ENCODE assay signal across 1 cellular context in the genomic region with DNA sequence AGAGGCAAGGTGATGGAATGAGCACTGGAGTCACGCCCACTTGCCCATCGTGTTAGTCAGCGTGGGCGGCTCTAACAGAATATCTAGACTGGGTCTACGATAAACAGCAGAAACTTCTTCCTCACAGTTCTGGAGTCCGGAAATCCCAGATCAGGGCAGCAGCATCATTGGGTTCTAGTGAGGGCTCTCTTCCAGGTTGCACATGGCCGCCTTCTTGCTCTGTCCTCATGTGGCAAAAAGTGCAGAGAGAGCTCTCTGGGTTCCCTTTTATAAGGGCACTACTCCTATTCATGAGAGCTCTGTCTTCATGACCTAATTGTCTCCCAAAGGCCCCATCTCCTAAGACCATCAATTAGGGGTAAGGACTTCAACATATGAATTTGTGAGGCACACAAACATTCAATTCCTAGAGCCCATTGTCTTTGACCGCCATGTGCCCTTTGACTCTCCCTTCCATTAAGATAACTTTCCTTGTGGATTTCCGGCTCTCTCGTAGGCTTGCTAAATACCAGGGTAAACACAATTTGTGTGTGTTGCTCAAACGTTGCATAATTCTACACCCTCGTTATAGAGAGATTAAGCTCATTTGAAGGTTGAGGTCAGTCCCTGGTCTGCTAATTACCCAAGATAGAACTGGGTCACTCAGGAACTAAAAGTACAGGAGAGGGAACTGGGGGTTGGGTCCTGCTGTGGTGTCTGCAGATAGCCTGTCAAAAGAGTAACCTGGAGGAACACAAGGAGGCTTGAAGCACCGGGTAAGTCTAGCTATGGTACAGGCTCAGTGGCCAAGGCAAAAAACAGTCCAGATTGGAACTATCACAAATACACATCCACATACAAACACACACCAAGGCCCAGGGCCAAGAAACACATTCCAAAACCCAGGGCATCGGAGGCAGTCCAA.
TF ChIP-seq lines count a peak whose summit lies in the region.

No MANE protein-coding gene starts in this region.

TF ChIP-seq in HepG2, 621 proteins besides CTCF, POLR2A, EP300 and RAD21 (continued from another document and continues in another):
- TF ChIP-seq, protein P1, sequence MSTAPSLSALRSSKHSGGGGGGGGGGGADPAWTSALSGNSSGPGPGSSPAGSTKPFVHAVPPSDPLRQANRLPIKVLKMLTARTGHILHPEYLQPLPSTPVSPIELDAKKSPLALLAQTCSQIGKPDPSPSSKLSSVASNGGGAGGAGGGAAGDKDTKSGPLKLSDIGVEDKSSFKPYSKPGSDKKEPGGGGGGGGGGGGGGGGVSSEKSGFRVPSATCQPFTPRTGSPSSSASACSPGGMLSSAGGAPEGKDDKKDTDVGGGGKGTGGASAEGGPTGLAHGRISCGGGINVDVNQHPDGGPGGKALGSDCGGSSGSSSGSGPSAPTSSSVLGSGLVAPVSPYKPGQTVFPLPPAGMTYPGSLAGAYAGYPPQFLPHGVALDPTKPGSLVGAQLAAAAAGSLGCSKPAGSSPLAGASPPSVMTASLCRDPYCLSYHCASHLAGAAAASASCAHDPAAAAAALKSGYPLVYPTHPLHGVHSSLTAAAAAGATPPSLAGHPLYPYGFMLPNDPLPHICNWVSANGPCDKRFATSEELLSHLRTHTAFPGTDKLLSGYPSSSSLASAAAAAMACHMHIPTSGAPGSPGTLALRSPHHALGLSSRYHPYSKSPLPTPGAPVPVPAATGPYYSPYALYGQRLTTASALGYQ (CRISPR knock-in tag; IDR thresholded peaks at IDR 0.05) = peak; percentile 99
- TF ChIP-seq, protein P2, sequence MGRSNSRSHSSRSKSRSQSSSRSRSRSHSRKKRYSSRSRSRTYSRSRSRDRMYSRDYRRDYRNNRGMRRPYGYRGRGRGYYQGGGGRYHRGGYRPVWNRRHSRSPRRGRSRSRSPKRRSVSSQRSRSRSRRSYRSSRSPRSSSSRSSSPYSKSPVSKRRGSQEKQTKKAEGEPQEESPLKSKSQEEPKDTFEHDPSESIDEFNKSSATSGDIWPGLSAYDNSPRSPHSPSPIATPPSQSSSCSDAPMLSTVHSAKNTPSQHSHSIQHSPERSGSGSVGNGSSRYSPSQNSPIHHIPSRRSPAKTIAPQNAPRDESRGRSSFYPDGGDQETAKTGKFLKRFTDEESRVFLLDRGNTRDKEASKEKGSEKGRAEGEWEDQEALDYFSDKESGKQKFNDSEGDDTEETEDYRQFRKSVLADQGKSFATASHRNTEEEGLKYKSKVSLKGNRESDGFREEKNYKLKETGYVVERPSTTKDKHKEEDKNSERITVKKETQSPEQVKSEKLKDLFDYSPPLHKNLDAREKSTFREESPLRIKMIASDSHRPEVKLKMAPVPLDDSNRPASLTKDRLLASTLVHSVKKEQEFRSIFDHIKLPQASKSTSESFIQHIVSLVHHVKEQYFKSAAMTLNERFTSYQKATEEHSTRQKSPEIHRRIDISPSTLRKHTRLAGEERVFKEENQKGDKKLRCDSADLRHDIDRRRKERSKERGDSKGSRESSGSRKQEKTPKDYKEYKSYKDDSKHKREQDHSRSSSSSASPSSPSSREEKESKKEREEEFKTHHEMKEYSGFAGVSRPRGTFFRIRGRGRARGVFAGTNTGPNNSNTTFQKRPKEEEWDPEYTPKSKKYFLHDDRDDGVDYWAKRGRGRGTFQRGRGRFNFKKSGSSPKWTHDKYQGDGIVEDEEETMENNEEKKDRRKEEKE (IDR thresholded peaks at IDR 0.05) = no peak
- no peak for TF ChIP-seq SP1 (IDR thresholded peaks at IDR 0.05)
- TF ChIP-seq SP1 (CRISPR knock-in tag; IDR thresholded peaks at IDR 0.05) = no peak
- peak; percentile 84; the same call in 1 of the 2 replicates for TF ChIP-seq SALL2 (CRISPR knock-in tag; IDR thresholded peaks at IDR 0.05)
- no peak for TF ChIP-seq KDM6A (CRISPR knock-in tag; IDR thresholded peaks at IDR 0.05; ENCODE audit: low read depth)
- peak; percentile 91 for TF ChIP-seq ARNT2 (CRISPR knock-in tag; IDR thresholded peaks at IDR 0.05; ENCODE audit: low read depth)
- peak; percentile 95 for TF ChIP-seq MEF2D (CRISPR knock-in tag; IDR thresholded peaks at IDR 0.05)
- peak; percentile 92 for TF ChIP-seq REPIN1 (CRISPR knock-in tag; IDR thresholded peaks at IDR 0.05; ENCODE audit: borderline replicate concordance, low read depth)
- no peak for TF ChIP-seq ZBTB26 (CRISPR knock-in tag; IDR thresholded peaks at IDR 0.05; ENCODE audit: borderline replicate concordance)
- TF ChIP-seq SMARCC2 (IDR thresholded peaks at IDR 0.05) = no peak
- TF ChIP-seq ZNF652 (CRISPR knock-in tag; IDR thresholded peaks at IDR 0.05; ENCODE audit: borderline replicate concordance, low read depth) = peak; percentile 59
- TF ChIP-seq ATF2 (CRISPR knock-in tag; IDR thresholded peaks at IDR 0.05) = peak; percentile 91
- 0 out of 2 replicates have a peak, but pooled peaks have one; percentile 43 for TF ChIP-seq ZNF780A (CRISPR knock-in tag; IDR thresholded peaks at IDR 0.05)
- TF ChIP-seq, protein P3, sequence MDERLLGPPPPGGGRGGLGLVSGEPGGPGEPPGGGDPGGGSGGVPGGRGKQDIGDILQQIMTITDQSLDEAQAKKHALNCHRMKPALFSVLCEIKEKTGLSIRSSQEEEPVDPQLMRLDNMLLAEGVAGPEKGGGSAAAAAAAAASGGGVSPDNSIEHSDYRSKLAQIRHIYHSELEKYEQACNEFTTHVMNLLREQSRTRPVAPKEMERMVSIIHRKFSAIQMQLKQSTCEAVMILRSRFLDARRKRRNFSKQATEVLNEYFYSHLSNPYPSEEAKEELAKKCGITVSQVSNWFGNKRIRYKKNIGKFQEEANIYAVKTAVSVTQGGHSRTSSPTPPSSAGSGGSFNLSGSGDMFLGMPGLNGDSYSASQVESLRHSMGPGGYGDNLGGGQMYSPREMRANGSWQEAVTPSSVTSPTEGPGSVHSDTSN (CRISPR knock-in tag; IDR thresholded peaks at IDR 0.05) = no peak
- TF ChIP-seq, protein P4, sequence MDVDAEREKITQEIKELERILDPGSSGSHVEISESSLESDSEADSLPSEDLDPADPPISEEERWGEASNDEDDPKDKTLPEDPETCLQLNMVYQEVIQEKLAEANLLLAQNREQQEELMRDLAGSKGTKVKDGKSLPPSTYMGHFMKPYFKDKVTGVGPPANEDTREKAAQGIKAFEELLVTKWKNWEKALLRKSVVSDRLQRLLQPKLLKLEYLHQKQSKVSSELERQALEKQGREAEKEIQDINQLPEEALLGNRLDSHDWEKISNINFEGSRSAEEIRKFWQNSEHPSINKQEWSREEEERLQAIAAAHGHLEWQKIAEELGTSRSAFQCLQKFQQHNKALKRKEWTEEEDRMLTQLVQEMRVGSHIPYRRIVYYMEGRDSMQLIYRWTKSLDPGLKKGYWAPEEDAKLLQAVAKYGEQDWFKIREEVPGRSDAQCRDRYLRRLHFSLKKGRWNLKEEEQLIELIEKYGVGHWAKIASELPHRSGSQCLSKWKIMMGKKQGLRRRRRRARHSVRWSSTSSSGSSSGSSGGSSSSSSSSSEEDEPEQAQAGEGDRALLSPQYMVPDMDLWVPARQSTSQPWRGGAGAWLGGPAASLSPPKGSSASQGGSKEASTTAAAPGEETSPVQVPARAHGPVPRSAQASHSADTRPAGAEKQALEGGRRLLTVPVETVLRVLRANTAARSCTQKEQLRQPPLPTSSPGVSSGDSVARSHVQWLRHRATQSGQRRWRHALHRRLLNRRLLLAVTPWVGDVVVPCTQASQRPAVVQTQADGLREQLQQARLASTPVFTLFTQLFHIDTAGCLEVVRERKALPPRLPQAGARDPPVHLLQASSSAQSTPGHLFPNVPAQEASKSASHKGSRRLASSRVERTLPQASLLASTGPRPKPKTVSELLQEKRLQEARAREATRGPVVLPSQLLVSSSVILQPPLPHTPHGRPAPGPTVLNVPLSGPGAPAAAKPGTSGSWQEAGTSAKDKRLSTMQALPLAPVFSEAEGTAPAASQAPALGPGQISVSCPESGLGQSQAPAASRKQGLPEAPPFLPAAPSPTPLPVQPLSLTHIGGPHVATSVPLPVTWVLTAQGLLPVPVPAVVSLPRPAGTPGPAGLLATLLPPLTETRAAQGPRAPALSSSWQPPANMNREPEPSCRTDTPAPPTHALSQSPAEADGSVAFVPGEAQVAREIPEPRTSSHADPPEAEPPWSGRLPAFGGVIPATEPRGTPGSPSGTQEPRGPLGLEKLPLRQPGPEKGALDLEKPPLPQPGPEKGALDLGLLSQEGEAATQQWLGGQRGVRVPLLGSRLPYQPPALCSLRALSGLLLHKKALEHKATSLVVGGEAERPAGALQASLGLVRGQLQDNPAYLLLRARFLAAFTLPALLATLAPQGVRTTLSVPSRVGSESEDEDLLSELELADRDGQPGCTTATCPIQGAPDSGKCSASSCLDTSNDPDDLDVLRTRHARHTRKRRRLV (CRISPR knock-in tag; IDR thresholded peaks at IDR 0.05) = no peak
- no peak for TF ChIP-seq ADNP (CRISPR knock-in tag; IDR thresholded peaks at IDR 0.05)
- TF ChIP-seq SMYD3 (CRISPR knock-in tag; IDR thresholded peaks at IDR 0.05) = peak; percentile 60; the same call in 1 of the 2 replicates
- TF ChIP-seq ZNF34 (CRISPR knock-in tag; IDR thresholded peaks at IDR 0.05; ENCODE audit: borderline replicate concordance) = no peak
- TF ChIP-seq TRAFD1 (CRISPR knock-in tag; IDR thresholded peaks at IDR 0.05; ENCODE audit: borderline replicate concordance) = no peak
- TF ChIP-seq MIER2 (CRISPR knock-in tag; IDR thresholded peaks at IDR 0.05) = peak; percentile 67; the same call in 1 of the 2 replicates
- peak; percentile 89 for TF ChIP-seq SAP130 (CRISPR knock-in tag; IDR thresholded peaks at IDR 0.05; ENCODE audit: low read depth)
- peak; percentile 73 for TF ChIP-seq ATF7-NPFF (CRISPR knock-in tag; IDR thresholded peaks at IDR 0.05; ENCODE audit: low read depth)
- no peak for TF ChIP-seq SOX6 (IDR thresholded peaks at IDR 0.05)
- TF ChIP-seq SOX6 (CRISPR knock-in tag; IDR thresholded peaks at IDR 0.05) = peak; percentile 99
- TF ChIP-seq, protein P5, sequence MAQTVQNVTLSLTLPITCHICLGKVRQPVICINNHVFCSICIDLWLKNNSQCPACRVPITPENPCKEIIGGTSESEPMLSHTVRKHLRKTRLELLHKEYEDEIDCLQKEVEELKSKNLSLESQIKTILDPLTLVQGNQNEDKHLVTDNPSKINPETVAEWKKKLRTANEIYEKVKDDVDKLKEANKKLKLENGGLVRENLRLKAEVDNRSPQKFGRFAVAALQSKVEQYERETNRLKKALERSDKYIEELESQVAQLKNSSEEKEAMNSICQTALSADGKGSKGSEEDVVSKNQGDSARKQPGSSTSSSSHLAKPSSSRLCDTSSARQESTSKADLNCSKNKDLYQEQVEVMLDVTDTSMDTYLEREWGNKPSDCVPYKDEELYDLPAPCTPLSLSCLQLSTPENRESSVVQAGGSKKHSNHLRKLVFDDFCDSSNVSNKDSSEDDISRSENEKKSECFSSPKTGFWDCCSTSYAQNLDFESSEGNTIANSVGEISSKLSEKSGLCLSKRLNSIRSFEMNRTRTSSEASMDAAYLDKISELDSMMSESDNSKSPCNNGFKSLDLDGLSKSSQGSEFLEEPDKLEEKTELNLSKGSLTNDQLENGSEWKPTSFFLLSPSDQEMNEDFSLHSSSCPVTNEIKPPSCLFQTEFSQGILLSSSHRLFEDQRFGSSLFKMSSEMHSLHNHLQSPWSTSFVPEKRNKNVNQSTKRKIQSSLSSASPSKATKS (CRISPR knock-in tag; IDR thresholded peaks at IDR 0.05) = peak; percentile 77; the same call in 1 of the 2 replicates
- peak; percentile 71 for TF ChIP-seq ATF3 (CRISPR knock-in tag; IDR thresholded peaks at IDR 0.05)
- TF ChIP-seq ZHX1 (CRISPR knock-in tag; IDR thresholded peaks at IDR 0.05; ENCODE audit: low read depth) = peak; percentile 63; the same call in 1 of the 2 replicates
